ENCODE assay signal across 27 cellular contexts in the genomic region with DNA sequence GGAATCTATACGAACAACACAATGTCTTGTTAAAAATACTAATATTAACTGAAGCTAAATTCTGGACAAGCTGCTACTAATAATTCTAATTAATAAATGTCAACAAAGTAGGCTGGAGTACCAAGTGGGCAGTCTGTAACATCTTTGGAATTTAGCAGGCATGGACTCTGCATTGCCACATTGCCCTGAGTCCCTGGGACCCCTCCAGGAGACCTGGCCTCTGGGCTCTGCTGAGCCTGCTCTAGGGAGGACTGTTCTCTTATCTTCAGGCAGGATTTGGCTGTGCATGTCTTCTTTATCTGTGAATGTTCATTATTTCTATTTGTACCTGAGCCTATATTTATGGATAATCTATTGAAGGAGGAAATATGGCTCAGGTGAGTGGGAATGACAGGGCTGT. TPM values are rescaled to one million over a fixed set of nuclear protein-coding genes. Genes with fewer than 3 reads are reported as not detected.
DNase-seq lines count a peak whose midpoint lies in the region; ATAC-seq and TF ChIP-seq lines count a peak whose summit lies in the region.
"Had no signal": no experiment of that assay in that cellular context is flagged by ENCODE, and none has a peak within 500 bp of the region (broad histone marks: within the 10 kb centered on the region; RNA-seq: fewer than 3 reads in every experiment).

No MANE protein-coding gene starts in this region.

- H3K4me1 ChIP-seq in PC-3 (ENCODE audit: insufficient read depth, low read length), result peaks cover 29% of the 10 kb centered on the region
- H3K4me1 ChIP-seq in esophagus muscularis mucosa, result peaks cover 0 to 17% (median 12%) of the 10 kb centered on the region in 4 donors

- H3K27ac ChIP-seq in PC-3 (ENCODE audit: low read length) (no peak overlapping the region), esophagus muscularis mucosa (replicated peaks in 1 of 4) (no peak overlapping the region)
- H3K27ac ChIP-seq: coronary artery, SJCRH30, tibial nerve had no signal

- no peak for TF ChIP-seq POLR2A in esophagus muscularis mucosa (IDR thresholded peaks at IDR 0.05; ENCODE audit: low read depth)

- no peaks in the 10 kb centered on the region for H3K9me3 Mint-ChIP-seq in osteocyte (ENCODE audit: unreplicated experiment)
- H3K9me3 Mint-ChIP-seq in activated CD8-positive, alpha-beta T cell treated with anti-CD3 and anti-CD28 coated beads, Interleukin-2, amount 10 ng/mL, durations not matched to agents 7 days and 5 days (ENCODE audit: insufficient read depth), result no peaks in the 10 kb centered on the region
- no peaks in the 10 kb centered on the region for H3K9me3 Mint-ChIP-seq in natural killer cell
- no peaks in the 10 kb centered on the region for H3K9me3 Mint-ChIP-seq in nephron progenitor cell
- H3K9me3 Mint-ChIP-seq: activated B cell treated with CpG ODN at 0.5 μM for 24 hours; activated naive CD4-positive, alpha-beta T cell treated with anti-CD3 and anti-CD28 coated beads for 36 hours; natural killer cell treated with Interleukin-12 subunit alpha and Interleukin-12 subunit beta and Interleukin-15 and Interleukin-18, amount 100 ng/mL, for 72 hours had no signal

- H2AFZ ChIP-seq in PC-3 (ENCODE audit: low read length), result no peak overlapping the region

- peak overlapping the region; percentile 31; the same call in 1 of the 2 replicates for H3K4me2 ChIP-seq in PC-3 (ENCODE audit: low read length)

- no peaks in the 10 kb centered on the region for H3K79me2 ChIP-seq in PC-3 (ENCODE audit: low read length)

- TF ChIP-seq CTCF in PC-3 (conservative IDR thresholded peaks at IDR 0.05; ENCODE audit: low read depth, low read length) (no peak), esophagus muscularis mucosa (IDR thresholded peaks at IDR 0.05) (no peak), osteocyte (IDR thresholded peaks at IDR 0.05) (no peak), natural killer cell (IDR thresholded peaks at IDR 0.05) (no peak), nephron progenitor cell (IDR thresholded peaks at IDR 0.05) (no peak)

- DNase-seq in EL, result peak; percentile 19
- no peak for DNase-seq in PC-3
- peak; percentile 17 for DNase-seq in esophagus muscularis mucosa (ENCODE audit: extremely low spot score)
- no peak for DNase-seq in osteocyte (ENCODE audit: extremely low spot score, unreplicated experiment)
- no peak for DNase-seq in activated CD8-positive, alpha-beta T cell treated with anti-CD3 and anti-CD28 coated beads, Interleukin-2, amount 10 ng/mL, durations not matched to agents 7 days and 5 days
- DNase-seq in natural killer cell, result no peak
- no peak for DNase-seq in nephron progenitor cell
- DNase-seq: activated B cell treated with CpG ODN at 0.5 μM for 24 hours; activated naive CD4-positive, alpha-beta T cell treated with anti-CD3 and anti-CD28 coated beads for 36 hours; amniotic stem cell; C1 segment of cervical spinal cord; DMS79; effector memory CD4-positive, alpha-beta T cell; erythroblast; head of caudate nucleus; NCI-H1092; NCI-H187 treated with DMSO at 0.1 percent for 48 hours; NCI-H524 treated with DMSO at 0.1 percent for 48 hours; NK-92 treated with Interleukin-12 subunit alpha and Interleukin-12 subunit beta, amount 100 ng/mL, for 24 hours; SJCRH30; stimulated activated CD4-positive, alpha-beta T cell treated with anti-CD3 and anti-CD28 coated beads, Interleukin-2, amount 100 ng/mL, for 48 hours had no signal

- WGBS in esophagus muscularis mucosa, result 92% methylated on average over 1 of the region's 1 CpG

- intact Hi-C loops in PC-3 (cut with micrococcal nuclease), result loop anchor here (5.0 kb wide), 1 partner anchor 50 kb away; no protein-coding TSS in a partner anchor
- intact Hi-C loops in esophagus muscularis mucosa (cut with DNase I), result no loop called here
- intact Hi-C loops in natural killer cell (cut with micrococcal nuclease), result no loop called here

- BruUV-seq in PC-3 (replicated peaks; lab: Mats Ljungman, UMichigan), result no TSS peak

- H3K27me3 Mint-ChIP-seq in osteocyte (ENCODE audit: unreplicated experiment) (no peaks in the 10 kb centered on the region), natural killer cell (ENCODE audit: low read depth in 2 of 2) (peaks cover 0 to 5% of the 10 kb centered on the region in 2 donors), nephron progenitor cell (ENCODE audit: low read depth, poor library complexity) (peaks cover 2% of the 10 kb centered on the region)
- no peaks in the 10 kb centered on the region for H3K27me3 Mint-ChIP-seq in activated CD8-positive, alpha-beta T cell treated with anti-CD3 and anti-CD28 coated beads, Interleukin-2, amount 10 ng/mL, durations not matched to agents 7 days and 5 days (ENCODE audit: low read depth)
- H3K27me3 Mint-ChIP-seq: natural killer cell treated with Interleukin-12 subunit alpha and Interleukin-12 subunit beta and Interleukin-15 and Interleukin-18, amount 100 ng/mL, for 72 hours had no signal

- peaks cover 45% of the 10 kb centered on the region for H3K4me1 Mint-ChIP-seq in osteocyte (ENCODE audit: unreplicated experiment)
- H3K4me1 Mint-ChIP-seq in activated CD8-positive, alpha-beta T cell treated with anti-CD3 and anti-CD28 coated beads, Interleukin-2, amount 10 ng/mL, durations not matched to agents 7 days and 5 days (ENCODE audit: low read depth), result no peaks in the 10 kb centered on the region
- H3K4me1 Mint-ChIP-seq in natural killer cell, result peaks cover 0 to 5% of the 10 kb centered on the region in 2 donors
- H3K4me1 Mint-ChIP-seq in nephron progenitor cell, result no peaks in the 10 kb centered on the region
- H3K4me1 Mint-ChIP-seq: activated B cell treated with CpG ODN at 0.5 μM for 24 hours had no signal

- ATAC-seq in PC-3 (no peak), natural killer cell (no peak)
- no peak for ATAC-seq in activated CD8-positive, alpha-beta T cell treated with anti-CD3 and anti-CD28 coated beads, Interleukin-2, amount 10 ng/mL, durations not matched to agents 7 days and 5 days
- ATAC-seq: natural killer cell treated with Interleukin-12 subunit alpha and Interleukin-12 subunit beta and Interleukin-15 and Interleukin-18, amount 100 ng/mL, for 72 hours; Panc1 had no signal

- H3K4me3 ChIP-seq in PC-3 (ENCODE audit: low read length) (no peak overlapping the region), esophagus muscularis mucosa (no peak overlapping the region)
- H3K4me3 ChIP-seq: coronary artery, pancreas, SJCRH30, tibial nerve had no signal

- H3K36me3 Mint-ChIP-seq in osteocyte (ENCODE audit: unreplicated experiment) (peaks cover 1% of the 10 kb centered on the region), natural killer cell (no peaks in the 10 kb centered on the region), nephron progenitor cell (ENCODE audit: low read depth) (no peaks in the 10 kb centered on the region)
- H3K36me3 Mint-ChIP-seq in activated CD8-positive, alpha-beta T cell treated with anti-CD3 and anti-CD28 coated beads, Interleukin-2, amount 10 ng/mL, durations not matched to agents 7 days and 5 days (ENCODE audit: low read depth), result no peaks in the 10 kb centered on the region
- H3K36me3 Mint-ChIP-seq: natural killer cell treated with Interleukin-12 subunit alpha and Interleukin-12 subunit beta and Interleukin-15 and Interleukin-18, amount 100 ng/mL, for 72 hours had no signal

- no peaks in the 10 kb centered on the region for H4K20me1 ChIP-seq in PC-3 (ENCODE audit: low read length)

- H3K9ac ChIP-seq in PC-3 (ENCODE audit: low read length), result no peak overlapping the region

- H3K27me3 ChIP-seq in PC-3 (ENCODE audit: low read length) (no peaks in the 10 kb centered on the region), esophagus muscularis mucosa (no peaks in the 10 kb centered on the region)
- H3K27me3 ChIP-seq: pancreas, SJCRH30, tibial nerve had no signal

- TF ChIP-seq EP300 in esophagus muscularis mucosa (IDR thresholded peaks at IDR 0.05), result no peak

- no peaks in the 10 kb centered on the region for H3K9me2 ChIP-seq in PC-3 (replicated peaks; ENCODE audit: low read length)

- H3F3A ChIP-seq in PC-3 (ENCODE audit: low read length, unreplicated experiment), result no peaks in the 10 kb centered on the region

- CTCF ChIA-PET in PC-3 (lab: Charles Lee), result interaction anchor here (0.6 kb wide), 1 partner anchor 27 kb away, joined by 3 read pairs; no protein-coding TSS in a partner anchor
- CTCF ChIA-PET in activated CD8-positive, alpha-beta T cell treated with anti-CD3 and anti-CD28 coated beads, Interleukin-2, amount 10 ng/mL, durations not matched to agents 7 days and 5 days (lab: Charles Lee), result no interaction called here

- POLR2A ChIA-PET in PC-3 (lab: Charles Lee; ENCODE audit: unreplicated experiment), result no interaction called here
- POLR2A ChIA-PET in activated CD8-positive, alpha-beta T cell treated with anti-CD3 and anti-CD28 coated beads, Interleukin-2, amount 10 ng/mL, durations not matched to agents 7 days and 5 days (lab: Charles Lee), result no interaction called here

- H3K9me3 ChIP-seq in PC-3 (ENCODE audit: low read length) (no peaks in the 10 kb centered on the region), esophagus muscularis mucosa (no peaks in the 10 kb centered on the region)
- H3K9me3 ChIP-seq: Caco-2, pancreas, SJCRH30, tibial nerve had no signal

- peak overlapping the region; percentile 68 for H3K27ac Mint-ChIP-seq in osteocyte (ENCODE audit: unreplicated experiment)
- H3K27ac Mint-ChIP-seq in activated CD8-positive, alpha-beta T cell treated with anti-CD3 and anti-CD28 coated beads, Interleukin-2, amount 10 ng/mL, durations not matched to agents 7 days and 5 days, result no peak overlapping the region
- no peak overlapping the region for H3K27ac Mint-ChIP-seq in natural killer cell
- H3K27ac Mint-ChIP-seq in nephron progenitor cell, result no peak overlapping the region
- H3K27ac Mint-ChIP-seq: activated B cell treated with CpG ODN at 0.5 μM for 24 hours; activated naive CD4-positive, alpha-beta T cell treated with anti-CD3 and anti-CD28 coated beads for 36 hours had no signal

- H3K4me3 Mint-ChIP-seq in osteocyte (ENCODE audit: unreplicated experiment), result no peak overlapping the region
- no peak overlapping the region for H3K4me3 Mint-ChIP-seq in activated CD8-positive, alpha-beta T cell treated with anti-CD3 and anti-CD28 coated beads, Interleukin-2, amount 10 ng/mL, durations not matched to agents 7 days and 5 days
- no peak overlapping the region for H3K4me3 Mint-ChIP-seq in natural killer cell
- H3K4me3 Mint-ChIP-seq in nephron progenitor cell, result no peak overlapping the region
- H3K4me3 Mint-ChIP-seq: activated B cell treated with CpG ODN at 0.5 μM for 24 hours; activated naive CD4-positive, alpha-beta T cell treated with anti-CD3 and anti-CD28 coated beads for 36 hours; natural killer cell treated with Interleukin-12 subunit alpha and Interleukin-12 subunit beta and Interleukin-15 and Interleukin-18, amount 100 ng/mL, for 72 hours had no signal

- no peaks in the 10 kb centered on the region for H3K36me3 ChIP-seq in PC-3 (ENCODE audit: low read depth, low read length)
- H3K36me3 ChIP-seq in esophagus muscularis mucosa, result no peaks in the 10 kb centered on the region
- H3K36me3 ChIP-seq: pancreas, SJCRH30, tibial nerve had no signal

RNA-seq across cellular contexts. Expression of a gene that starts 28.8 kb away (rescaled TPM):
- total RNA-seq in PC-3 (2014; rRNA removed) (2.3 and 3.5 TPM in 2 replicates), esophagus muscularis mucosa (10 to 100 TPM; 40.9 to 86.5 (median 65.1) TPM), osteocyte (69.3 and 80.0 TPM in 2 replicates), natural killer cell (10 to 100 TPM; 36.0 to 46.6 (median 41.2) TPM)
- 1 to 10 TPM; 7.0 to 8.4 TPM for total RNA-seq in activated CD8-positive, alpha-beta T cell treated with anti-CD3 and anti-CD28 coated beads, Interleukin-2, amount 10 ng/mL, durations not matched to agents 7 days and 5 days

Comparison
In these comparisons a context has a peak if more than half of its experiments do, and no peak if none do; other contexts are left out.
1. DNase-seq: peak in EL (single experiment) and esophagus muscularis mucosa (single experiment); none in PC-3 (single experiment), osteocyte (single experiment), activated CD8-positive, alpha-beta T cell treated with anti-CD3 and anti-CD28 coated beads, Interleukin-2, amount 10 ng/mL, durations not matched to agents 7 days and 5 days (single experiment), natural killer cell (single experiment) and nephron progenitor cell (single experiment).